ENCODE assay signal across 1 cellular context in genomic region chr5:143006511-143006910, GRCh38.
TF ChIP-seq lines count a peak whose summit lies in the region.

No MANE protein-coding gene starts in this region.

TF ChIP-seq in endothelial cell of umbilical vein, 7 proteins besides CTCF, POLR2A, EP300 and RAD21 (continued from another document):
- TF ChIP-seq MYC (IDR thresholded peaks at IDR 0.05; ENCODE audit: low read depth, low read length), result no peak
- TF ChIP-seq EZH2 (IDR thresholded peaks at IDR 0.05; ENCODE audit: borderline replicate concordance, low read depth, low read length, severe bottlenecking), result no peak
- no peak for TF ChIP-seq JUN (IDR thresholded peaks at IDR 0.05; ENCODE audit: borderline replicate concordance, insufficient read depth, insufficient read length, low read depth)
- TF ChIP-seq GATA2 (IDR thresholded peaks at IDR 0.05; ENCODE audit: insufficient read depth, insufficient read length, low read depth, low read length), result no peak
